Comparison of ENCODE assay signal across 20 cellular contexts in the genomic region with DNA sequence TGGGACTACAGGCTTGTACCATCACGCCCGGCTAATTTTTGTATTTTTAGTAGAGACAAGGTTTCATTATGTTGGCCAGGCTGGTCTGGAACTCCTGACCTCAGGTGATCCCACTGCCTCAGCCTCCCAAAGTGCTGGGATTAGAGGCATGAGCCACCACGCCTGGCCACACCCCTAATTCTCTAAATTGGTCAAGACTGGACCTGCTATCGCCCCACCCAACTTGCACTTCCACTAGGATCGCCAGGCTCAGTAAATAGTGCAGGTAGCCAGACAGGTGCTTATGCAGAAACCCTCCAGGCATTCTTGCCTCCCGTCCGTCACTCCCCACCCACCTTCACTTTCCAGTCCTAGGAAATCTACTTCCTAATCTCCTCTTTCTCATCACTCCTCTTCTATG.
"Had no signal": no experiment of that assay in that cellular context is flagged by ENCODE, and none has a peak within 500 bp of the region (broad histone marks: within the 10 kb centered on the region; RNA-seq: fewer than 3 reads in every experiment).

No MANE protein-coding gene starts in this region.

- H3K9me3 ChIP-seq: esophagus squamous epithelium, gastrocnemius medialis, heart right ventricle, left lung, lower lobe of right lung, mucosa of descending colon had no signal

- H3K4me1 Mint-ChIP-seq: mesothelial cell of epicardium had no signal

- H3K27me3 ChIP-seq: gastrocnemius medialis had no signal

- H3K4me3 Mint-ChIP-seq: mesothelial cell of epicardium had no signal

- DNase-seq: dermis blood vessel endothelial cell; dorsolateral prefrontal cortex; effector CD4-positive, alpha-beta T cell; effector memory CD4-positive, alpha-beta T cell; esophagus squamous epithelium; foreskin fibroblast; foreskin melanocyte; gastrocnemius medialis; glutamatergic neuron; head of caudate nucleus; heart right ventricle; hippocampal formation; left cardiac atrium; left lung; left ventricle myocardium superior; lower lobe of right lung; mesenchymal stem cell; mucosa of descending colon had no signal

- H3K9me3 Mint-ChIP-seq: mesothelial cell of epicardium had no signal

- H3K4me1 ChIP-seq: esophagus squamous epithelium, gastrocnemius medialis, heart right ventricle, left lung, lower lobe of right lung had no signal

- H3K36me3 Mint-ChIP-seq: mesothelial cell of epicardium had no signal

- H3K36me3 ChIP-seq: esophagus squamous epithelium, gastrocnemius medialis, heart right ventricle, left lung, lower lobe of right lung had no signal

- ATAC-seq: gastrocnemius medialis, heart right ventricle, left cardiac atrium, left lung, left ventricle myocardium superior, lower lobe of right lung, mucosa of descending colon had no signal

- H3K4me3 ChIP-seq: coronary artery, dorsolateral prefrontal cortex, esophagus squamous epithelium, gastrocnemius medialis, heart right ventricle, left lung, lower lobe of right lung, mucosa of descending colon had no signal

- H3K27ac ChIP-seq: coronary artery, dorsolateral prefrontal cortex, esophagus squamous epithelium, gastrocnemius medialis, heart right ventricle, left lung, lower lobe of right lung had no signal

- H3K27ac Mint-ChIP-seq: mesothelial cell of epicardium had no signal
